ENCODE assay signal across 17 cellular contexts in the genomic region with DNA sequence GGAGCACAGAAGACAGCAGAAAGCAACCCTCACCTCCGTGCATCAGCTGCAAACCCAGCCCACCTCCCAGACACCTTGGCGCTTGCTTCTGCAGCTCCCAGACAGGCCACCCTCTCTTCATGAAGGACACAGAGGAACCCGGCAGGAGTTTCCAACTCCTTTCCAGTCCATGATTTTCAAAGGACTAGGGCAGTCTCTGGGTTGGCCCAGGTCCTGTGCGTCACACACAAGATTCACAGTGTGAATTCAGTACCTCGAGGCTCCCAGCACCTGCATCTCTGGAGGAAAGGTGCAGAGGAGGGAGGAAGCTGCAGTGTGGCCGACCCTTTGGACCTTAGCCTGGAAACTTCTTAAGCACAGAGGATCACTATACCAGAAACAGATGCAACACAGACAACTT.
"Had no signal": no experiment of that assay in that cellular context is flagged by ENCODE, and none has a peak within 500 bp of the region (broad histone marks: within the 10 kb centered on the region; RNA-seq: fewer than 3 reads in every experiment).

No MANE protein-coding gene starts in this region.

- H3K4me1 Mint-ChIP-seq: endodermal cell had no signal

- H3K9me3 ChIP-seq: mucosa of descending colon, pancreas, SK-N-SH had no signal

- H3K27ac Mint-ChIP-seq: activated naive CD4-positive, alpha-beta T cell treated with anti-CD3 and anti-CD28 coated beads, Interleukin-2, amount 50 U/mL, for 72 hours; activated T-cell treated with anti-CD3 and anti-CD28 coated beads, Interleukin-2, amount 50 U/mL, for 72 hours; endodermal cell; T-helper 2 cell treated with Interferon-gamma antibody and Interleukin-4, amounts not matched to agents 5 μg/mL and 100 μg/mL, for 36 hours had no signal

- H3K4me3 ChIP-seq: mucosa of descending colon, pancreas had no signal

- H3K9ac ChIP-seq: SK-N-SH had no signal

- ATAC-seq: activated naive CD4-positive, alpha-beta T cell treated with anti-CD3 and anti-CD28 coated beads, Interleukin-2, amount 50 U/mL, for 72 hours; activated T-cell treated with anti-CD3 and anti-CD28 coated beads, Interleukin-2, amount 50 U/mL, for 72 hours; foreskin keratinocyte; mucosa of descending colon; pancreas had no signal

- H3K4me3 Mint-ChIP-seq: activated T-cell treated with anti-CD3 and anti-CD28 coated beads, Interleukin-2, amount 50 U/mL, for 72 hours; endodermal cell; naive B cell; T-helper 2 cell treated with Interferon-gamma antibody and Interleukin-4, amounts not matched to agents 5 μg/mL and 100 μg/mL, for 36 hours had no signal

- DNase-seq: activated CD4-positive, alpha-beta T cell treated with anti-CD3 and anti-CD28 coated beads, Interleukin-2, amount 50 U/mL, for 4 hours; activated gamma-delta T cell; activated T-cell treated with anti-CD3 and anti-CD28 coated beads, Interleukin-2, amount 50 U/mL, for 72 hours; endodermal cell; foreskin keratinocyte; mesenchymal stem cell; mucosa of descending colon; naive B cell; SK-N-SH; stimulated activated CD4-positive, alpha-beta T cell treated with anti-CD3 and anti-CD28 coated beads, Interleukin-2, amount 100 ng/mL, for 24 hours; stimulated activated naive CD4-positive, alpha-beta T cell treated with Interleukin-2 at 50 U/mL for 16 hours; substantia nigra; trophoblast cell had no signal

- H3K9me3 Mint-ChIP-seq: activated naive CD4-positive, alpha-beta T cell treated with anti-CD3 and anti-CD28 coated beads, Interleukin-2, amount 50 U/mL, for 72 hours; activated T-cell treated with anti-CD3 and anti-CD28 coated beads, Interleukin-2, amount 50 U/mL, for 72 hours; endodermal cell; naive B cell; T-helper 2 cell treated with Interferon-gamma antibody and Interleukin-4, amounts not matched to agents 5 μg/mL and 100 μg/mL, for 36 hours had no signal

- H3K27me3 Mint-ChIP-seq: naive B cell had no signal

- H3K4me2 ChIP-seq: SK-N-SH had no signal

- H3K4me1 ChIP-seq: foreskin keratinocyte, pancreas had no signal

- H3K27ac ChIP-seq: epithelial cell of prostate, foreskin keratinocyte, pancreas had no signal

- H3K27me3 ChIP-seq: foreskin keratinocyte, pancreas had no signal

- H3K36me3 ChIP-seq: pancreas had no signal

- H3K36me3 Mint-ChIP-seq: activated naive CD4-positive, alpha-beta T cell treated with anti-CD3 and anti-CD28 coated beads, Interleukin-2, amount 50 U/mL, for 72 hours had no signal
